ENCODE assay signal across 7 cellular contexts in genomic region chr11:67301951-67302516, GRCh38. TPM values are rescaled to one million over a fixed set of nuclear protein-coding genes. Genes with fewer than 3 reads are reported as not detected.
DNase-seq lines count a peak whose midpoint lies in the region; ATAC-seq, FAIRE-seq and TF ChIP-seq lines count a peak whose summit lies in the region.

No MANE protein-coding gene starts in this region.

- BruUV-seq in HepG2 (replicated peaks; lab: Mats Ljungman, UMichigan) = no TSS peak

- H3K4me3 ChIP-seq in HepG2 (replicated peaks in 1 of 3; ENCODE audit: insufficient read depth in 1 of 3, low read depth in 2 of 3, low read length in 3 of 3) = 0 out of 6 replicates have a peak overlapping the region, but pooled peaks of 1 of the 3 experiments have one; percentile 90

- H3K27me3 ChIP-seq in HepG2 (ENCODE audit: control insufficient read depth in 1 of 2, insufficient read depth in 2 of 2, low read length in 2 of 2) = no peaks in the 10 kb centered on the region

- no peaks in the 10 kb centered on the region for H4K20me1 ChIP-seq in HepG2 (ENCODE audit: insufficient read depth, low read length)

- in situ Hi-C loops in HepG2 (cut with HindIII; ENCODE audit: extremely low pct_ligation_motif_present, low pct_unique_long_range_greater_than_20kb) = no loop called here

- peak overlapping the region; percentile 82 for H3K4me2 ChIP-seq in HepG2 (ENCODE audit: low read depth, low read length)

- intact Hi-C loops in HepG2 (cut with micrococcal nuclease; ENCODE audit: unreplicated experiment) = loop anchor here (5.0 kb wide), 1 partner anchor 40 kb away; no protein-coding TSS in a partner anchor

- H3K9ac ChIP-seq in HepG2 (ENCODE audit: insufficient read depth, low read depth, low read length) = no peak overlapping the region

- peaks cover 8 to 28% of the 10 kb centered on the region in 2 experiments; a peak in 4 of 5 replicates for H3K36me3 ChIP-seq in HepG2 (replicated peaks in 1 of 2; ENCODE audit: control insufficient read depth in 1 of 2, insufficient read depth in 2 of 2, low read length in 2 of 2)

- no peak for FAIRE-seq in GM12892 (lab: Jason Lieb, UNC)
- no peak for FAIRE-seq in HepG2 (lab: Jason Lieb, UNC)
- FAIRE-seq in urothelium cell line (lab: Jason Lieb, UNC) = no peak

- TF ChIP-seq CTCF in HepG2 (CRISPR knock-in tag; IDR thresholded peaks at IDR 0.05) = no peak

- DNase-seq in GM12892 (ENCODE audit: insufficient read length) = peak; percentile 13
- peak; percentile 65 for DNase-seq in NCI-H345 treated with DMSO at 0.1 percent for 48 hours (lab: John Stamatoyannopoulos, UW; ENCODE audit: unreplicated experiment)
- peak; percentile 61 for DNase-seq in cerebellum (ENCODE audit: low spot score)
- no peak for DNase-seq in HepG2 (ENCODE audit: low spot score)
- peak; percentile 78 for DNase-seq in ureter (ENCODE audit: low spot score)
- DNase-seq in urothelium cell line (ENCODE audit: low spot score) = no peak
- DNase-seq in activated CD4-positive, alpha-beta T cell treated with anti-CD3 and anti-CD28 coated beads, Interleukin-2, amount 50 U/mL, for 1 hour = no peak

- WGBS in HepG2 (ENCODE audit: low lambda C conversion rate) = 77% methylated on average over 10 of the region's 15 CpGs

- H2AFZ ChIP-seq in HepG2 (ENCODE audit: low read length) = no peak overlapping the region

- TF ChIP-seq POLR2A in GM12892 (IDR thresholded peaks at IDR 0.05; ENCODE audit: low read depth, low read length) (no peak), HepG2 (IDR thresholded peaks at IDR 0.05; ENCODE audit: insufficient read depth in 1 of 2, low read depth in 2 of 2, low read length in 2 of 2) (no peak)

- no peaks in the 10 kb centered on the region for H3K9me3 ChIP-seq in HepG2 (ENCODE audit: low read length)

- TF ChIP-seq RAD21 in HepG2 (CRISPR knock-in tag; IDR thresholded peaks at IDR 0.05) = no peak

- H3K79me2 ChIP-seq in HepG2 (ENCODE audit: insufficient read depth, low read length) = peaks cover 5% of the 10 kb centered on the region

- H3K4me1 ChIP-seq in HepG2 (ENCODE audit: insufficient read depth, low read length) = peaks cover 20% of the 10 kb centered on the region

- H3K27ac ChIP-seq in HepG2 (ENCODE audit: extremely low read length, insufficient read depth, low read length) = peak overlapping the region; percentile 52

- TF ChIP-seq EP300 in HepG2 (IDR thresholded peaks at IDR 0.05; ENCODE audit: low read depth in 2 of 2, low read length in 2 of 2) (no peak), HepG2 (CRISPR knock-in tag; IDR thresholded peaks at IDR 0.05; ENCODE audit: borderline replicate concordance) (no peak)

- CTCF ChIA-PET in HepG2 (lab: Yijun Ruan, JAX; ENCODE audit: low intra/inter-chr PET ratio, low total read pairs) = no interaction called here

- no peak for ATAC-seq in HepG2

- POLR2A ChIA-PET in HepG2 (lab: Yijun Ruan, JAX) = interaction anchor here (1.4 to 3.8 kb wide), 6 partner anchors 10 to 62 kb away, joined by 6 to 66 read pairs (median 11); partner anchors contain the start of genes ANKRD13D and POLD4

RNA-seq across cellular contexts. Expression of gene SSH3, which starts 1.3 kb away (rescaled TPM):
- polyA plus RNA-seq in GM12892 (2012; ENCODE audit: missing spikeins) = 0.30 TPM
- total RNA-seq in cerebellum = 3.4 TPM
- 7.5 and 12.4 TPM in 2 replicates for total RNA-seq in HepG2 (2016; rRNA removed; fragmentation: Illumina TruSeq; extraction: Trizol)
- total RNA-seq in HepG2 (2016; cell fraction: cytosol; rRNA removed; fragmentation: Illumina TruSeq; extraction: Trizol; ENCODE audit: low read depth) = 2.6 and 4.3 TPM in 2 replicates
- 5.5 and 11.6 TPM in 2 replicates for total RNA-seq in HepG2 (2016; cell fraction: insoluble cytoplasmic fraction; rRNA removed; fragmentation: Illumina TruSeq; extraction: Trizol)
- total RNA-seq in HepG2 (2016; cell fraction: membrane; rRNA removed; fragmentation: Illumina TruSeq; extraction: Trizol) = 5.3 and 7.4 TPM in 2 replicates
- total RNA-seq in HepG2 (2016; cell fraction: nucleus; rRNA removed; fragmentation: Illumina TruSeq; extraction: Trizol) = 13.3 and 15.7 TPM in 2 replicates
- 18.6 and 18.8 TPM in 2 replicates for polyA plus RNA-seq in HepG2 (2011; rRNA removed)
- 5.6 and 8.3 TPM in 2 replicates for polyA plus RNA-seq in HepG2 (2011; cell fraction: cytosol; rRNA removed)
- 74.8 and 103 TPM in 2 replicates for polyA plus RNA-seq in HepG2 (2011; cell fraction: nucleus; rRNA removed)
- 15.3 and 17.6 TPM in 2 replicates for polyA plus RNA-seq in HepG2 (2012)
- polyA plus RNA-seq in HepG2 (2016; cell fraction: cytosol; fragmentation: Illumina TruSeq; extraction: Trizol; ENCODE audit: low read depth) = 4.4 and 5.1 TPM in 2 replicates
- polyA plus RNA-seq in HepG2 (2016; cell fraction: insoluble cytoplasmic fraction; fragmentation: Illumina TruSeq; extraction: Trizol; ENCODE audit: low read depth) = 8.5 and 13.0 TPM in 2 replicates
- 7.7 and 10.7 TPM in 2 replicates for polyA plus RNA-seq in HepG2 (2016; cell fraction: membrane; fragmentation: Illumina TruSeq; extraction: Trizol; ENCODE audit: low read depth)
- polyA plus RNA-seq in HepG2 (2016; cell fraction: nucleus; fragmentation: Illumina TruSeq; extraction: Trizol; ENCODE audit: insufficient read depth, low read depth) = 31.0 and 36.7 TPM in 2 replicates
- 9.3 and 33.1 TPM in 2 replicates for polyA minus RNA-seq in HepG2 (2011; rRNA and poly(A)+ RNA removed; ENCODE audit: low replicate concordance)
- polyA minus RNA-seq in HepG2 (2011; cell fraction: cytosol; rRNA and poly(A)+ RNA removed) = 5.9 and 7.6 TPM in 2 replicates
- 12.7 and 14.4 TPM in 2 replicates for polyA minus RNA-seq in HepG2 (2011; cell fraction: nucleus; rRNA and poly(A)+ RNA removed)
- total RNA-seq in ureter = 258 TPM

RNA-seq across cellular contexts. Expression of gene ANKRD13D, which starts 12.9 kb away (rescaled TPM):
- 22.1 TPM for polyA plus RNA-seq in GM12892 (2012; ENCODE audit: missing spikeins)
- total RNA-seq in cerebellum (31.1 TPM), HepG2 (2016; rRNA removed; fragmentation: Illumina TruSeq; extraction: Trizol) (4.8 and 18.6 TPM in 2 replicates), ureter (110 TPM)
- 27.6 and 29.6 TPM in 2 replicates for total RNA-seq in HepG2 (2016; cell fraction: cytosol; rRNA removed; fragmentation: Illumina TruSeq; extraction: Trizol; ENCODE audit: low read depth)
- 5.9 and 17.7 TPM in 2 replicates for total RNA-seq in HepG2 (2016; cell fraction: insoluble cytoplasmic fraction; rRNA removed; fragmentation: Illumina TruSeq; extraction: Trizol)
- 13.2 and 14.7 TPM in 2 replicates for total RNA-seq in HepG2 (2016; cell fraction: membrane; rRNA removed; fragmentation: Illumina TruSeq; extraction: Trizol)
- total RNA-seq in HepG2 (2016; cell fraction: nucleus; rRNA removed; fragmentation: Illumina TruSeq; extraction: Trizol) = 26.2 and 27.8 TPM in 2 replicates
- polyA plus RNA-seq in HepG2 (2011; rRNA removed) = 27.3 and 35.5 TPM in 2 replicates
- 14.4 and 20.5 TPM in 2 replicates for polyA plus RNA-seq in HepG2 (2011; cell fraction: cytosol; rRNA removed)
- 139 and 163 TPM in 2 replicates for polyA plus RNA-seq in HepG2 (2011; cell fraction: nucleus; rRNA removed)
- 9.7 and 17.4 TPM in 2 replicates for polyA plus RNA-seq in HepG2 (2012)
- 7.4 TPM in 2 replicates for polyA plus RNA-seq in HepG2 (2016; cell fraction: cytosol; fragmentation: Illumina TruSeq; extraction: Trizol; ENCODE audit: low read depth)
- 5.1 and 7.5 TPM in 2 replicates for polyA plus RNA-seq in HepG2 (2016; cell fraction: insoluble cytoplasmic fraction; fragmentation: Illumina TruSeq; extraction: Trizol; ENCODE audit: low read depth)
- polyA plus RNA-seq in HepG2 (2016; cell fraction: membrane; fragmentation: Illumina TruSeq; extraction: Trizol; ENCODE audit: low read depth) = 10.9 and 11.1 TPM in 2 replicates
- polyA plus RNA-seq in HepG2 (2016; cell fraction: nucleus; fragmentation: Illumina TruSeq; extraction: Trizol; ENCODE audit: insufficient read depth, low read depth) = 77.4 and 86.1 TPM in 2 replicates
- 27.0 and 38.7 TPM in 2 replicates for polyA minus RNA-seq in HepG2 (2011; rRNA and poly(A)+ RNA removed; ENCODE audit: low replicate concordance)
- 4.4 and 7.0 TPM in 2 replicates for polyA minus RNA-seq in HepG2 (2011; cell fraction: cytosol; rRNA and poly(A)+ RNA removed)
- 38.2 and 45.5 TPM in 2 replicates for polyA minus RNA-seq in HepG2 (2011; cell fraction: nucleus; rRNA and poly(A)+ RNA removed)

RNA-seq across cellular contexts. Expression of gene GRK2, which starts 35.8 kb away (rescaled TPM):
- 131 TPM for polyA plus RNA-seq in GM12892 (2012; ENCODE audit: missing spikeins)
- 32.6 TPM for total RNA-seq in cerebellum
- total RNA-seq in HepG2 (2016; rRNA removed; fragmentation: Illumina TruSeq; extraction: Trizol) = 26.3 and 31.3 TPM in 2 replicates
- 26.5 and 26.8 TPM in 2 replicates for total RNA-seq in HepG2 (2016; cell fraction: cytosol; rRNA removed; fragmentation: Illumina TruSeq; extraction: Trizol; ENCODE audit: low read depth)
- total RNA-seq in HepG2 (2016; cell fraction: insoluble cytoplasmic fraction; rRNA removed; fragmentation: Illumina TruSeq; extraction: Trizol) = 21.7 and 32.4 TPM in 2 replicates
- total RNA-seq in HepG2 (2016; cell fraction: membrane; rRNA removed; fragmentation: Illumina TruSeq; extraction: Trizol) = 46.5 and 47.3 TPM in 2 replicates
- total RNA-seq in HepG2 (2016; cell fraction: nucleus; rRNA removed; fragmentation: Illumina TruSeq; extraction: Trizol) = 25.3 and 29.3 TPM in 2 replicates
- polyA plus RNA-seq in HepG2 (2011; rRNA removed) = 42.4 and 66.8 TPM in 2 replicates
- polyA plus RNA-seq in HepG2 (2011; cell fraction: cytosol; rRNA removed) = 34.8 and 51.8 TPM in 2 replicates
- polyA plus RNA-seq in HepG2 (2011; cell fraction: nucleus; rRNA removed) = 202 and 278 TPM in 2 replicates
- 39.1 and 39.9 TPM in 2 replicates for polyA plus RNA-seq in HepG2 (2012)
- polyA plus RNA-seq in HepG2 (2016; cell fraction: cytosol; fragmentation: Illumina TruSeq; extraction: Trizol; ENCODE audit: low read depth) = 19.6 and 21.3 TPM in 2 replicates
- polyA plus RNA-seq in HepG2 (2016; cell fraction: insoluble cytoplasmic fraction; fragmentation: Illumina TruSeq; extraction: Trizol; ENCODE audit: low read depth) = 24.6 and 30.4 TPM in 2 replicates
- 34.4 and 41.1 TPM in 2 replicates for polyA plus RNA-seq in HepG2 (2016; cell fraction: membrane; fragmentation: Illumina TruSeq; extraction: Trizol; ENCODE audit: low read depth)
- polyA plus RNA-seq in HepG2 (2016; cell fraction: nucleus; fragmentation: Illumina TruSeq; extraction: Trizol; ENCODE audit: insufficient read depth, low read depth) = 65.6 and 70.5 TPM in 2 replicates
- 142 and 187 TPM in 2 replicates for polyA minus RNA-seq in HepG2 (2011; rRNA and poly(A)+ RNA removed; ENCODE audit: low replicate concordance)
- 39.4 and 40.8 TPM in 2 replicates for polyA minus RNA-seq in HepG2 (2011; cell fraction: cytosol; rRNA and poly(A)+ RNA removed)
- 41.1 and 50.2 TPM in 2 replicates for polyA minus RNA-seq in HepG2 (2011; cell fraction: nucleus; rRNA and poly(A)+ RNA removed)
- 75.9 TPM for total RNA-seq in ureter

RNA-seq across cellular contexts. Expression of gene POLD4, which starts 51.3 kb away (rescaled TPM):
- 75.6 TPM for polyA plus RNA-seq in GM12892 (2012; ENCODE audit: missing spikeins)
- 4.3 TPM for total RNA-seq in cerebellum
- total RNA-seq in HepG2 (2016; rRNA removed; fragmentation: Illumina TruSeq; extraction: Trizol) = 10.5 and 10.9 TPM in 2 replicates
- 5.2 and 7.4 TPM in 2 replicates for total RNA-seq in HepG2 (2016; cell fraction: cytosol; rRNA removed; fragmentation: Illumina TruSeq; extraction: Trizol; ENCODE audit: low read depth)
- 9.4 and 11.7 TPM in 2 replicates for total RNA-seq in HepG2 (2016; cell fraction: insoluble cytoplasmic fraction; rRNA removed; fragmentation: Illumina TruSeq; extraction: Trizol)
- total RNA-seq in HepG2 (2016; cell fraction: membrane; rRNA removed; fragmentation: Illumina TruSeq; extraction: Trizol) = 9.2 and 9.7 TPM in 2 replicates
- 4.2 and 8.2 TPM in 2 replicates for total RNA-seq in HepG2 (2016; cell fraction: nucleus; rRNA removed; fragmentation: Illumina TruSeq; extraction: Trizol)
- 27.4 and 35.1 TPM in 2 replicates for polyA plus RNA-seq in HepG2 (2011; rRNA removed)
- polyA plus RNA-seq in HepG2 (2011; cell fraction: cytosol; rRNA removed) = 32.2 and 49.3 TPM in 2 replicates
- polyA plus RNA-seq in HepG2 (2011; cell fraction: nucleus; rRNA removed) = 59.7 and 63.0 TPM in 2 replicates
- polyA plus RNA-seq in HepG2 (2012) = 16.6 and 24.1 TPM in 2 replicates
- polyA plus RNA-seq in HepG2 (2016; cell fraction: cytosol; fragmentation: Illumina TruSeq; extraction: Trizol; ENCODE audit: low read depth) = 5.8 and 8.7 TPM in 2 replicates
- 10.2 and 12.5 TPM in 2 replicates for polyA plus RNA-seq in HepG2 (2016; cell fraction: insoluble cytoplasmic fraction; fragmentation: Illumina TruSeq; extraction: Trizol; ENCODE audit: low read depth)
- polyA plus RNA-seq in HepG2 (2016; cell fraction: membrane; fragmentation: Illumina TruSeq; extraction: Trizol; ENCODE audit: low read depth) = 7.5 and 7.8 TPM in 2 replicates
- polyA plus RNA-seq in HepG2 (2016; cell fraction: nucleus; fragmentation: Illumina TruSeq; extraction: Trizol; ENCODE audit: insufficient read depth, low read depth) = 12.5 and 16.3 TPM in 2 replicates
- polyA minus RNA-seq in HepG2 (2011; rRNA and poly(A)+ RNA removed; ENCODE audit: low replicate concordance) = 10.3 and 10.4 TPM in 2 replicates
- polyA minus RNA-seq in HepG2 (2011; cell fraction: cytosol; rRNA and poly(A)+ RNA removed) = 10.2 and 11.6 TPM in 2 replicates
- polyA minus RNA-seq in HepG2 (2011; cell fraction: nucleus; rRNA and poly(A)+ RNA removed) = 7.2 and 9.7 TPM in 2 replicates
- total RNA-seq in ureter = 57.9 TPM

Comparison
In these comparisons a context has a peak if more than half of its experiments do, and no peak if none do; other contexts are left out.
1. DNase-seq: peak in GM12892 (single experiment), NCI-H345 treated with DMSO at 0.1 percent for 48 hours (single experiment), cerebellum (single experiment) and ureter (single experiment); none in HepG2 (single experiment), urothelium cell line (single experiment) and activated CD4-positive, alpha-beta T cell treated with anti-CD3 and anti-CD28 coated beads, Interleukin-2, amount 50 U/mL, for 1 hour (single experiment).
2. RNA of gene SSH3, which starts 1.3 kb away (total RNA-seq): 258 TPM in ureter (single experiment); 2.6 to 15.7 TPM in HepG2 and 3.4 TPM in cerebellum (single experiment); every median in the first group is over 10 times any median in the second.